Comparison of ENCODE assay signal across 8 cellular contexts in the genomic region with DNA sequence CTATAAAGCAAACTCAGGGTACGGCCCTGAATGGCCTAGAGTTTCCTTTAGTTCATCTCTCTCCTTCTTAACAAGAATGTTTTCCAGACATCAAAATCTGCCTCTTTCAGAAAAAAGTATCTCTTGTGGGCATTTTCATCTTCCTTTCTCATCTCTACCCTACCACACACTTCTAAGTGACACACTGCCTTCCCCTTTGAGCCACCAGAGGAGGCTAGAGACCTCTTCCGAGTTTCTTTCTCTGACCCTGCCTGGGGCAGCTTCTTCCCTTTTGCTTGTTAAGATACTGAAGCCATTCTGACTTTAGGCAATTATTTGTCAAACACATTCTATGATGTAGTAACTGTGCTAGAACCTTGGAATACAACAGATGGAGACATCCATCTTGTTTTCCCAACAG. TPM values are rescaled to one million over a fixed set of nuclear protein-coding genes. Genes with fewer than 3 reads are reported as not detected.
A peak's percentile ranks its signal among the peaks of the same experiment; 100 is the strongest.
DNase-seq lines count a peak whose midpoint lies in the region; ATAC-seq and TF ChIP-seq lines count a peak whose summit lies in the region.

No MANE protein-coding gene starts in this region.

- DNase-seq in Caco-2 (peak in 1 of 2 experiments; percentile 18), left kidney (ENCODE audit: low read depth, low spot score) (peak; percentile 24), NCI-H345 (lab: John Stamatoyannopoulos, UW) (no peak), HFFc6 (no peak), T-helper 9 cell (no peak)
- DNase-seq in activated CD8-positive, alpha-beta T cell treated with anti-CD3 and anti-CD28 coated beads, Interleukin-2, amount 10 ng/mL, durations not matched to agents 7 days and 5 days, result peak; percentile 44

- peaks cover 25% of the 10 kb centered on the region for H3K27me3 Mint-ChIP-seq in Caco-2 (ENCODE audit: insufficient read depth, unreplicated experiment)
- peaks cover 50% of the 10 kb centered on the region for H3K27me3 Mint-ChIP-seq in activated CD8-positive, alpha-beta T cell treated with anti-CD3 and anti-CD28 coated beads, Interleukin-2, amount 10 ng/mL, durations not matched to agents 7 days and 5 days (ENCODE audit: low read depth)
- peaks cover 2% of the 10 kb centered on the region; the same call in 1 of the 2 replicates for H3K27me3 Mint-ChIP-seq in HFFc6 (ENCODE audit: insufficient read depth)

- POLR2A ChIA-PET in Caco-2 (lab: Charles Lee), result no interaction called here
- POLR2A ChIA-PET in activated CD8-positive, alpha-beta T cell treated with anti-CD3 and anti-CD28 coated beads, Interleukin-2, amount 10 ng/mL, durations not matched to agents 7 days and 5 days (lab: Charles Lee), result no interaction called here

- H3K4me1 ChIP-seq in Caco-2, result no peaks in the 10 kb centered on the region

- intact Hi-C loops in Caco-2 (cut with micrococcal nuclease; ENCODE audit: unreplicated experiment), result loop anchor here (1.0 to 2.0 kb wide), 2 partner anchors 100 to 182 kb away; no protein-coding TSS in a partner anchor

- no peak overlapping the region for H3K27ac Mint-ChIP-seq in Caco-2 (ENCODE audit: unreplicated experiment)
- no peak overlapping the region for H3K27ac Mint-ChIP-seq in activated CD8-positive, alpha-beta T cell treated with anti-CD3 and anti-CD28 coated beads, Interleukin-2, amount 10 ng/mL, durations not matched to agents 7 days and 5 days
- no peak overlapping the region for H3K27ac Mint-ChIP-seq in HFFc6

- H3K9me3 ChIP-seq in Caco-2, result no peaks in the 10 kb centered on the region

- ATAC-seq in HG03565 (IDR thresholded peaks at IDR 0.05; ENCODE audit: unreplicated experiment) (peak; percentile 41), GM21717 (IDR thresholded peaks at IDR 0.05; ENCODE audit: unreplicated experiment) (no peak)
- ATAC-seq in activated CD8-positive, alpha-beta T cell treated with anti-CD3 and anti-CD28 coated beads, Interleukin-2, amount 10 ng/mL, durations not matched to agents 7 days and 5 days, result peak; percentile 53

- CTCF ChIA-PET in Caco-2 (lab: Charles Lee), result interaction anchor here (1.6 kb wide), 1 partner anchor 100 kb away, joined by 9 read pairs; no protein-coding TSS in a partner anchor
- CTCF ChIA-PET in activated CD8-positive, alpha-beta T cell treated with anti-CD3 and anti-CD28 coated beads, Interleukin-2, amount 10 ng/mL, durations not matched to agents 7 days and 5 days (lab: Charles Lee), result interaction anchor here (0.7 to 2.4 kb wide), 4 partner anchors 101 to 469 kb away, joined by 3 to 22 read pairs (median 6); no protein-coding TSS in a partner anchor

- no peaks in the 10 kb centered on the region for H3K27me3 ChIP-seq in Caco-2 (replicated peaks; ENCODE audit: control insufficient read depth, insufficient read depth, low read length)

- H3K9me3 Mint-ChIP-seq in Caco-2 (ENCODE audit: unreplicated experiment), result no peaks in the 10 kb centered on the region
- no peaks in the 10 kb centered on the region for H3K9me3 Mint-ChIP-seq in activated CD8-positive, alpha-beta T cell treated with anti-CD3 and anti-CD28 coated beads, Interleukin-2, amount 10 ng/mL, durations not matched to agents 7 days and 5 days (ENCODE audit: insufficient read depth)
- H3K9me3 Mint-ChIP-seq in HFFc6, result peaks cover 22% of the 10 kb centered on the region

- H3K4me1 Mint-ChIP-seq in Caco-2 (ENCODE audit: low read depth, unreplicated experiment) (no peaks in the 10 kb centered on the region), HFFc6 (ENCODE audit: low read depth) (no peaks in the 10 kb centered on the region)
- H3K4me1 Mint-ChIP-seq in activated CD8-positive, alpha-beta T cell treated with anti-CD3 and anti-CD28 coated beads, Interleukin-2, amount 10 ng/mL, durations not matched to agents 7 days and 5 days (ENCODE audit: low read depth), result peaks cover 5% of the 10 kb centered on the region

- H3K4me3 Mint-ChIP-seq in Caco-2 (ENCODE audit: unreplicated experiment) (no peak overlapping the region), HFFc6 (no peak overlapping the region)
- H3K4me3 Mint-ChIP-seq in activated CD8-positive, alpha-beta T cell treated with anti-CD3 and anti-CD28 coated beads, Interleukin-2, amount 10 ng/mL, durations not matched to agents 7 days and 5 days, result no peak overlapping the region

- TF ChIP-seq CTCF in Caco-2 (IDR thresholded peaks at IDR 0.05; ENCODE audit: insufficient read depth in 1 of 2, low read depth in 1 of 2, low read length in 1 of 2, severe bottlenecking in 1 of 2, unreplicated experiment in 1 of 2) (peak; percentile 51 to 79), HFFc6 (IDR thresholded peaks at IDR 0.05) (no peak)

- BruUV-seq in Caco-2 (replicated peaks; lab: Mats Ljungman, UMichigan), result no TSS peak

- no peaks in the 10 kb centered on the region for H3K36me3 Mint-ChIP-seq in Caco-2 (ENCODE audit: insufficient read depth, unreplicated experiment)
- H3K36me3 Mint-ChIP-seq in activated CD8-positive, alpha-beta T cell treated with anti-CD3 and anti-CD28 coated beads, Interleukin-2, amount 10 ng/mL, durations not matched to agents 7 days and 5 days (ENCODE audit: low read depth), result no peaks in the 10 kb centered on the region
- no peaks in the 10 kb centered on the region for H3K36me3 Mint-ChIP-seq in HFFc6 (ENCODE audit: low read depth)

- no peak overlapping the region for H3K4me3 ChIP-seq in Caco-2 (ENCODE audit: low read depth, low read length)

- H3K36me3 ChIP-seq in Caco-2 (ENCODE audit: control insufficient read depth, insufficient read depth, low read length), result no peaks in the 10 kb centered on the region

RNA-seq across cellular contexts. Expression of gene SV2C, which starts 8.7 kb away (rescaled TPM):
- not detected in 2 replicates for total RNA-seq in Caco-2 (2022)
- total RNA-seq in activated CD8-positive, alpha-beta T cell treated with anti-CD3 and anti-CD28 coated beads, Interleukin-2, amount 10 ng/mL, durations not matched to agents 7 days and 5 days, result under 1 TPM in 1 of 2 experiments, not detected in 1; 0.03 TPM
- total RNA-seq in HFFc6 (2021; fragmentation: NEBNext Ultra II Directional; extraction: Animal tissue kit (Norgen Biotek cat#: 25700)), result not detected

Comparison
In these comparisons a context has a peak if more than half of its experiments do, and no peak if none do; other contexts are left out.
1. DNase-seq: peak in activated CD8-positive, alpha-beta T cell treated with anti-CD3 and anti-CD28 coated beads, Interleukin-2, amount 10 ng/mL, durations not matched to agents 7 days and 5 days (single experiment) and left kidney (single experiment); none in NCI-H345 (single experiment), HFFc6 (single experiment) and T-helper 9 cell (single experiment).